8 cellular contexts compared by ENCODE assay signal in the genomic region with DNA sequence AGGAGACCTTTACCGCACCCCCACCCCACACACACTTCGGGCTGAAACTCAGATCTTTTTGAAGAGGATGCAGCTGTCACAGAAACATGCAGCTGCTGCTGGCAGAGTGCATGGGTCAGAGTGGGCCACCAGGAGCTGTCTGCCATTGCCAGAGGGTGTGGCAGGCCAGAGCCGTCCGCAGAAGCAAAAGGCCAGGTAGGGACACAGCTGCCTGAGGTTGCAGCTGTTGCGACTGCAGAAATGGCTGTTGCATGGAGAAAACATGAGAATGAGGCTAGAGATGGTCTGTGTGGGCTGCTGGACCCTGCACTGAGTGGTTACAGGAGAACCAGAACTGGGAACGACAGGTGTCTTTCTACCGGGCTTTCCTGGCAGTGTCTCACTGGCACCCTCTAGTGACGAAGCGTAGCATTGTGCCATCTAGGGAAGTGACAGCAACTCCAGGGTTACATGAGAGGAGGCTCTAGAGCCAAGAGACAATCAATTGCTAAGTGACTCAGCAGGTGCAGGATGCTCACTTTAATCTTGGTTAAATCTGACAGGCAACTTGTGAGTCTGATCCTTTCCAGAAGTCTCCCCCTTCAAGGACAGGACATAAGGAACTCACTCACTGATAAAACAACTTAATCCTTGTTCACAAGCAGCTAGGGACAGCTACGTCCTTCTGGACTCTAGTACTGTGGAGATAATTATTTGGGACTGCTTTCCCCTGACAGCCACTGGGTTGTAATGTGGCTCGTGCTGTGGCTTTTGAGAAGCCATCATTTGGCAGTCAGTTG. TPM values are rescaled to one million over a fixed set of nuclear protein-coding genes. Genes with fewer than 3 reads are reported as not detected.
A peak's percentile ranks its signal among the peaks of the same experiment; 100 is the strongest.
DNase-seq lines count a peak whose midpoint lies in the region; ATAC-seq and TF ChIP-seq lines count a peak whose summit lies in the region.

No MANE protein-coding gene starts in this region.

- peak overlapping the region; percentile 48 to 84 for H3K27ac Mint-ChIP-seq in T-cell

- peaks cover 0 to 6% of the 10 kb centered on the region in 2 donors for H3K4me1 ChIP-seq in adrenal gland (replicated peaks in 1 of 2)

- WGBS in adrenal gland, 4 donors = 19 to 28% (median 24%) methylated on average over 9 to 11 of the region's 11 CpGs

- H3K36me3 Mint-ChIP-seq in T-cell = no peaks in the 10 kb centered on the region

- no peaks in the 10 kb centered on the region for H3K27me3 Mint-ChIP-seq in T-cell

- ATAC-seq in HG02763 (IDR thresholded peaks at IDR 0.05; ENCODE audit: unreplicated experiment) = peak; percentile 76
- peak; percentile 82 to 99 (median 94) for ATAC-seq in T-cell (replicated peaks in 1 of 4)
- peak; percentile 96 for ATAC-seq in left ventricle myocardium superior
- no peak for ATAC-seq in GM19397 (IDR thresholded peaks at IDR 0.05; ENCODE audit: unreplicated experiment)

- CTCF ChIA-PET in T-cell (lab: Charles Lee) = interaction anchor here (0.8 to 8.8 kb wide), 15 partner anchors 8 to 141 kb away, joined by 3 to 72 read pairs (median 4); a partner anchor contains a TSS

- peaks cover 18 to 24% (median 23%) of the 10 kb centered on the region in 3 donors for H3K4me1 Mint-ChIP-seq in T-cell

- no peak overlapping the region for H3K4me3 ChIP-seq in GM06990 (replicated peaks; ENCODE audit: low read depth, low read length)
- H3K4me3 ChIP-seq in adrenal gland = no peak overlapping the region

- DNase-seq in GM06990 (ENCODE audit: extremely low read depth, insufficient read length) = peak; percentile 49
- peak; percentile 43 for DNase-seq in NCI-H1417 treated with DMSO at 0.1 percent for 48 hours (lab: John Stamatoyannopoulos, UW)
- DNase-seq in T-cell = peak; percentile 63 to 86 (median 76)
- DNase-seq in adrenal gland = peak; percentile 80 to 97 (median 86)
- DNase-seq in left ventricle myocardium superior = peak; percentile 83
- peak; percentile 83 for DNase-seq in retina

- intact Hi-C loops in adrenal gland (cut with DNase I) (loop anchor here (2.0 to 10.0 kb wide), 3 partner anchors 29 to 147 kb away; a partner anchor contains a TSS), left ventricle myocardium superior (cut with micrococcal nuclease) (loop anchor here (5.0 kb wide), 1 partner anchor 90 kb away; a partner anchor contains a TSS)

- TF ChIP-seq CTCF in GM06990 (IDR thresholded peaks at IDR 0.05; ENCODE audit: insufficient read depth, low read length, poor library complexity, severe bottlenecking) (peak; percentile 96), adrenal gland (IDR thresholded peaks at IDR 0.05) (peak; percentile 83 to 96 (median 94))

- peak overlapping the region in 1 of 5 donors; percentile 56 for H3K27ac ChIP-seq in adrenal gland

- no peak for TF ChIP-seq POLR2A in adrenal gland (IDR thresholded peaks at IDR 0.05)

- H3K36me3 ChIP-seq in GM06990 (ENCODE audit: control insufficient read depth, insufficient read depth, low read length) = no peaks in the 10 kb centered on the region
- no peaks in the 10 kb centered on the region for H3K36me3 ChIP-seq in adrenal gland (replicated peaks in 1 of 2)

- H3K27me3 ChIP-seq in GM06990 (replicated peaks; ENCODE audit: control insufficient read depth, insufficient read depth, low read length) (no peaks in the 10 kb centered on the region; the same call in 1 of the 2 replicates), adrenal gland (no peaks in the 10 kb centered on the region)

- peaks cover 0 to 14% (median 3%) of the 10 kb centered on the region in 3 donors for H3K9me3 Mint-ChIP-seq in T-cell

- peak overlapping the region in 1 of 3 donors; percentile 58 for H3K4me3 Mint-ChIP-seq in T-cell

- H3K9me3 ChIP-seq in adrenal gland (replicated peaks in 1 of 3) = no peaks in the 10 kb centered on the region

- POLR2A ChIA-PET in T-cell (lab: Charles Lee) = interaction anchor here (0.8 to 0.9 kb wide), 2 partner anchors 18 to 63 kb away, joined by 4 read pairs; no protein-coding TSS in a partner anchor

RNA-seq across cellular contexts. Expression of a gene that starts 29.1 kb away (rescaled TPM):
- 10 to 100 TPM; 43.2 to 57.2 (median 47.1) TPM for total RNA-seq in T-cell
- total RNA-seq in adrenal gland = 10 to 100 TPM in 6 of 8 donors, 1 to 10 TPM in 2; 7.1 to 26.9 (median 21.4) TPM
- 10 to 100 TPM in 1 of 3 donors, 1 to 10 TPM in 2; 6.5 to 12.3 (median 7.4) TPM for polyA plus RNA-seq in adrenal gland
- 2.9 TPM for total RNA-seq in left ventricle myocardium superior

RNA-seq across cellular contexts. Expression of a gene that starts 39.2 kb away (rescaled TPM):
- total RNA-seq in T-cell = 10 to 100 TPM; 30.0 to 49.0 (median 38.0) TPM
- total RNA-seq in adrenal gland = 100 to 1,000 TPM; 161 to 258 (median 209) TPM
- 100 to 1,000 TPM; 161 to 332 (median 229) TPM for polyA plus RNA-seq in adrenal gland
- 277 TPM for total RNA-seq in left ventricle myocardium superior
